Comparison of ENCODE assay signal across 20 cellular contexts in the genomic region with DNA sequence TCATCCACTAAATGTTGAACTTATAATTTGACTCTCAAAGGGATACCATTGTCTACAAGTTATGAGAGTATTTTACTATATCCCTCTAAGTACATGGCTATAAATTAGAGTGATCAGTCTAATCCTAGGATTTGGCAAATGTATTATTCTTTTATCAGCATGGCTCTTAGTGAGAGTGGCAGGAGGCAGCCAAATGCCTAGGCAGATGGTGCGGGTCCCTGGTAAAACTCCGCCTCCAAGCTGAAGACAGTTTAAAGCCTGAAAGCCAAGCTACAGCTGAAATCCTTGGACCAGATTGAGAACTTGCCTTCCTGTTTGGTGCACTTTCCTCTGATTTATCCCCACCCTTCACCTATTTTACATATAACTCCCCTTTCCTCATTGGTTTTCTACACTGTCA.
"Had no signal": no experiment of that assay in that cellular context is flagged by ENCODE, and none has a peak within 500 bp of the region (broad histone marks: within the 10 kb centered on the region; RNA-seq: fewer than 3 reads in every experiment).

No MANE protein-coding gene starts in this region.

- H3K27me3 ChIP-seq: cardiac muscle cell, neutrophil, pancreas, upper lobe of right lung had no signal

- H3K27ac ChIP-seq: cardiac muscle cell, dorsolateral prefrontal cortex, epithelial cell of prostate, neutrophil, pancreas, thoracic aorta, upper lobe of right lung, VCaP had no signal

- H3K36me3 ChIP-seq: cardiac muscle cell, neutrophil, pancreas, thoracic aorta, upper lobe of right lung had no signal

- FAIRE-seq: colon, pancreas had no signal

- DNase-seq: activated CD4-positive, alpha-beta T cell treated with anti-CD3 and anti-CD28 coated beads, Interleukin-2, amount 50 U/mL, for 4 hours; activated gamma-delta T cell; amniotic stem cell; endodermal cell; foreskin fibroblast; hypothalamus; islet precursor cell; pancreas; stimulated activated naive B cell treated with anti-CD40 and anti-IgM and Interleukin-4, amounts not matched to agents 10 μg/mL and 1 μg/mL and 100 μg/mL, for 72 hours; T-helper 2 cell; upper lobe of right lung had no signal

- ATAC-seq: natural killer cell treated with Interleukin-12 subunit alpha and Interleukin-12 subunit beta and Interleukin-15 and Interleukin-18, amount 100 ng/mL, for 72 hours; pancreas; stimulated activated naive B cell treated with anti-CD40 and anti-IgM and Interleukin-4, amounts not matched to agents 10 μg/mL and 1 μg/mL and 100 μg/mL, for 72 hours; upper lobe of right lung had no signal

- H3K4me3 ChIP-seq: cardiac muscle cell, dorsolateral prefrontal cortex, lung, pancreas, thoracic aorta, upper lobe of right lung had no signal

- H3K9me3 ChIP-seq: neutrophil, pancreas, thoracic aorta, upper lobe of right lung had no signal

- H3K4me1 ChIP-seq: pancreas, upper lobe of right lung had no signal
